8 cellular contexts compared by ENCODE assay signal in genomic region chr3:155805802-155806618, GRCh38. TPM values are rescaled to one million over a fixed set of nuclear protein-coding genes. Genes with fewer than 3 reads are reported as not detected.
DNase-seq lines count a peak whose midpoint lies in the region; ATAC-seq and TF ChIP-seq lines count a peak whose summit lies in the region.

A gene with protein sequence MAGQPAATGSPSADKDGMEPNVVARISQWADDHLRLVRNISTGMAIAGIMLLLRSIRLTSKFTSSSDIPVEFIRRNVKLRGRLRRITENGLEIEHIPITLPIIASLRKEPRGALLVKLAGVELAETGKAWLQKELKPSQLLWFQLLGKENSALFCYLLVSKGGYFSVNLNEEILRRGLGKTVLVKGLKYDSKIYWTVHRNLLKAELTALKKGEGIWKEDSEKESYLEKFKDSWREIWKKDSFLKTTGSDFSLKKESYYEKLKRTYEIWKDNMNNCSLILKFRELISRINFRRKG (minus strand): TSS chr3:155806278. CDS start chr3:155806252, 26 bp downstream.

- TF ChIP-seq POLR2A in gastroesophageal sphincter (IDR thresholded peaks at IDR 0.05) (peak; percentile 10 to 13), suprapubic skin (IDR thresholded peaks at IDR 0.05) (no peak)

- TF ChIP-seq EP300 in gastroesophageal sphincter (IDR thresholded peaks at IDR 0.05) (no peak), suprapubic skin (IDR thresholded peaks at IDR 0.05) (no peak)

- H3K9me3 ChIP-seq in RWPE2 (ENCODE audit: severe bottlenecking), result no peaks in the 10 kb centered on the region
- no peaks in the 10 kb centered on the region for H3K9me3 ChIP-seq in gastroesophageal sphincter
- H3K9me3 ChIP-seq in suprapubic skin, result no peaks in the 10 kb centered on the region

- H4K20me1 ChIP-seq in KMS-11 (ENCODE audit: insufficient read depth), result no peaks in the 10 kb centered on the region

- no peaks in the 10 kb centered on the region for H3K27me3 ChIP-seq in KMS-11 (ENCODE audit: insufficient read depth, low read depth)
- H3K27me3 ChIP-seq in RWPE2 (ENCODE audit: insufficient read depth, poor library complexity, severe bottlenecking), result no peaks in the 10 kb centered on the region
- no peaks in the 10 kb centered on the region for H3K27me3 ChIP-seq in gastroesophageal sphincter
- no peaks in the 10 kb centered on the region for H3K27me3 ChIP-seq in suprapubic skin

- H2AFZ ChIP-seq in KMS-11 (ENCODE audit: low read depth), result peak within 1 kb of the TSS; percentile 97

- WGBS in gastroesophageal sphincter (ENCODE audit: low coverage in 1 of 2), 2 donors, result 0 to 1% methylated on average over 8 to 12 of the region's 61 CpGs
- 2% methylated on average over 27 of the region's 61 CpGs for WGBS in suprapubic skin

- H3K79me2 ChIP-seq in KMS-11 (ENCODE audit: insufficient read depth, low read depth), result no peaks in the 10 kb centered on the region

- DNase-seq in ELF-1 (ENCODE audit: low read depth, low spot score), result peak; percentile 79
- no peak for DNase-seq in RWPE2 (ENCODE audit: low spot score)
- DNase-seq in activated gamma-delta T cell (lab: John Stamatoyannopoulos, UW), result peak; percentile 56
- peak; percentile 78 for DNase-seq in occipital lobe (lab: John Stamatoyannopoulos, UW)
- peak in 1 of 2 donors; percentile 72 for DNase-seq in suprapubic skin (ENCODE audit: low spot score in 2 of 2)

- H3K4me2 ChIP-seq in KMS-11, result peak within 1 kb of the TSS; percentile 69

- TF ChIP-seq CTCF in KMS-11 (conservative IDR thresholded peaks at IDR 0.05; ENCODE audit: low read depth, low read length) (peak; percentile 80), RWPE2 (IDR thresholded peaks at IDR 0.05; ENCODE audit: poor library complexity, severe bottlenecking) (peak; percentile 98), gastroesophageal sphincter (IDR thresholded peaks at IDR 0.05) (peak; percentile 71 to 93 (median 80)), suprapubic skin (IDR thresholded peaks at IDR 0.05) (peak; percentile 57 to 93)

- peak within 1 kb of the TSS; percentile 54 for H3K27ac ChIP-seq in KMS-11
- H3K27ac ChIP-seq in RWPE2 (ENCODE audit: poor library complexity, severe bottlenecking), result no peak within 1 kb of the TSS
- peak within 1 kb of the TSS; percentile 56 to 90 (median 86) for H3K27ac ChIP-seq in gastroesophageal sphincter
- peak within 1 kb of the TSS; percentile 72 for H3K27ac ChIP-seq in suprapubic skin

- H3K36me3 ChIP-seq in KMS-11 (ENCODE audit: insufficient read depth), result no peaks in the 10 kb centered on the region
- H3K36me3 ChIP-seq in RWPE2 (ENCODE audit: low read depth), result peaks cover 12% of the 10 kb centered on the region; the same call in 1 of the 2 replicates
- peaks cover 0 to 9% of the 10 kb centered on the region in 2 donors for H3K36me3 ChIP-seq in gastroesophageal sphincter
- H3K36me3 ChIP-seq in suprapubic skin, result no peaks in the 10 kb centered on the region

- ATAC-seq in GM21786 (IDR thresholded peaks at IDR 0.05; ENCODE audit: unreplicated experiment) (peak; percentile 97), RWPE2 (ENCODE audit: low read depth) (peak; percentile 93), gastroesophageal sphincter (peak; percentile 95)

- H3K9ac ChIP-seq in KMS-11, result peak within 1 kb of the TSS; percentile 92

- H3K4me1 ChIP-seq in KMS-11 (ENCODE audit: low read depth, poor library complexity, severe bottlenecking), result peaks cover 16% of the 10 kb centered on the region
- H3K4me1 ChIP-seq in RWPE2 (ENCODE audit: insufficient read depth, poor library complexity, severe bottlenecking), result no peaks in the 10 kb centered on the region
- H3K4me1 ChIP-seq in gastroesophageal sphincter, result peaks cover 0 to 16% (median 0%) of the 10 kb centered on the region in 3 donors
- H3K4me1 ChIP-seq in suprapubic skin, result peaks cover 10% of the 10 kb centered on the region

- H3K4me3 ChIP-seq in KMS-11 (IDR thresholded peaks at IDR 0.05; ENCODE audit: insufficient read depth, low read depth, low read length), result peak within 1 kb of the TSS; percentile 87
- peak within 1 kb of the TSS; percentile 64 for H3K4me3 ChIP-seq in RWPE2 (ENCODE audit: severe bottlenecking)
- peak within 1 kb of the TSS; percentile 65 to 88 for H3K4me3 ChIP-seq in gastroesophageal sphincter
- peak within 1 kb of the TSS; percentile 62 for H3K4me3 ChIP-seq in suprapubic skin

RNA-seq across cellular contexts. Expression of the gene that starts here (rescaled TPM):
- 1 to 10 TPM; 2.3 to 4.2 (median 3.1) TPM for total RNA-seq in gastroesophageal sphincter
- total RNA-seq in occipital lobe, result 12.3 TPM
- 1 to 10 TPM; 1.8 to 3.7 (median 2.2) TPM for total RNA-seq in suprapubic skin

Comparison
In these comparisons a context has a peak if more than half of its experiments do, and no peak if none do; other contexts are left out.
1. POLR2A ChIP-seq: peak in gastroesophageal sphincter (2 of 2); none in suprapubic skin (0 of 2).
2. Peak in every context shown above with its lines, with median percentiles within 50 percentile points of each other: ATAC-seq, H3K4me3 ChIP-seq and CTCF ChIP-seq.